Comparison of ENCODE assay signal across 1 cellular context in genomic region chr16:69395859-69396186, GRCh38.
TF ChIP-seq lines count a peak whose summit lies in the region.

No MANE protein-coding gene starts in this region.

TF ChIP-seq in K562, 482 proteins besides CTCF, POLR2A, EP300 and RAD21:
- TF ChIP-seq SAP30 (IDR thresholded peaks at IDR 0.05; ENCODE audit: borderline replicate concordance, insufficient read depth, low read depth, low read length, poor library complexity, severe bottlenecking) (no peak), RBM25 (IDR thresholded peaks at IDR 0.05; ENCODE audit: low read depth, low read length, severe bottlenecking) (peak; percentile 62), ZNF121 (CRISPR knock-in tag; conservative IDR thresholded peaks at IDR 0.05) (0 out of 2 replicates have a peak, but pooled peaks have one; percentile 21), ZBTB26 (CRISPR knock-in tag; IDR thresholded peaks at IDR 0.05) (no peak), NFATC3 (IDR thresholded peaks at IDR 0.05) (no peak)
